ENCODE assay signal across 9 cellular contexts in genomic region chr11:100719362-100719761, GRCh38. TPM values are rescaled to one million over a fixed set of nuclear protein-coding genes. Genes with fewer than 3 reads are reported as not detected.
DNase-seq lines count a peak whose midpoint lies in the region; ATAC-seq and TF ChIP-seq lines count a peak whose summit lies in the region.
"Had no signal": no experiment of that assay in that cellular context is flagged by ENCODE, and none has a peak within 500 bp of the region (broad histone marks: within the 10 kb centered on the region; RNA-seq: fewer than 3 reads in every experiment).

No MANE protein-coding gene starts in this region.

- no peaks in the 10 kb centered on the region for H3K27me3 ChIP-seq in NT2/D1 (ENCODE audit: insufficient read depth, insufficient read length)

- in situ Hi-C loops in GM13977 (cut with MboI; ENCODE audit: low pct_unique_long_range_greater_than_20kb, low sequenced_read_pairs, unreplicated experiment) = no loop called here

- TF ChIP-seq CTCF in fibroblast of the aortic adventitia (IDR thresholded peaks at IDR 0.05; ENCODE audit: insufficient read depth, low read length) = no peak
- no peak for TF ChIP-seq CTCF in GM13977 (IDR thresholded peaks at IDR 0.05; ENCODE audit: extremely low read depth, insufficient read depth, missing control alignments)

- H3K4me3 ChIP-seq in NT2/D1 (ENCODE audit: insufficient read length, low read depth) (no peak overlapping the region), fibroblast of the aortic adventitia (ENCODE audit: low read depth, low read length) (no peak overlapping the region)
- H3K4me3 ChIP-seq: skin epidermis had no signal

- 0 out of 2 replicates have a peak, but pooled peaks cover 9% of the 10 kb centered on the region for H3K9me3 ChIP-seq in NT2/D1 (ENCODE audit: insufficient read depth, low read length)

- no peak overlapping the region for H3K9ac ChIP-seq in NT2/D1 (ENCODE audit: insufficient read length, low read depth)

- ATAC-seq in GM19023 (IDR thresholded peaks at IDR 0.05; ENCODE audit: unreplicated experiment) (peak; percentile 57), HG03378 (IDR thresholded peaks at IDR 0.05; ENCODE audit: unreplicated experiment) (no peak)
- ATAC-seq in activated CD4-positive, CD25-positive, alpha-beta regulatory T cell treated with anti-CD3 and anti-CD28 coated beads, Interleukin-2, amount 50 U/mL, for 24 hours = no peak

- no peaks in the 10 kb centered on the region for H3K4me1 ChIP-seq in NT2/D1 (ENCODE audit: insufficient read depth, insufficient read length)

- H3K36me3 ChIP-seq in NT2/D1 (ENCODE audit: insufficient read depth, insufficient read length, low read length) = no peaks in the 10 kb centered on the region

- peak; percentile 59 for DNase-seq in NT2/D1 (ENCODE audit: low read depth, low spot score)
- peak; percentile 8 for DNase-seq in fibroblast of the aortic adventitia (ENCODE audit: low read depth)
- DNase-seq in pons (ENCODE audit: low spot score) = peak; percentile 46
- no peak for DNase-seq in NCI-H1048 (lab: John Stamatoyannopoulos, UW)
- DNase-seq in GM13977 (ENCODE audit: low spot score) = no peak

RNA-seq across cellular contexts. Expression of gene ARHGAP42, which starts 32.3 kb away (rescaled TPM):
- total RNA-seq in fibroblast of the aortic adventitia (ENCODE audit: low replicate concordance) = 12.6 and 21.1 TPM in 2 replicates

Comparison
In these comparisons a context has a peak if more than half of its experiments do, and no peak if none do; other contexts are left out.
1. DNase-seq: peak in NT2/D1 (single experiment), fibroblast of the aortic adventitia (single experiment) and pons (single experiment); none in NCI-H1048 (single experiment) and GM13977 (single experiment).